Comparison of ENCODE assay signal across 11 cellular contexts in genomic region chr19:38662508-38663155, GRCh38. TPM values are rescaled to one million over a fixed set of nuclear protein-coding genes. Genes with fewer than 3 reads are reported as not detected.
DNase-seq lines count a peak whose midpoint lies in the region; ATAC-seq and TF ChIP-seq lines count a peak whose summit lies in the region.
"Had no signal": no experiment of that assay in that cellular context is flagged by ENCODE, and none has a peak within 500 bp of the region (broad histone marks: within the 10 kb centered on the region; RNA-seq: fewer than 3 reads in every experiment).

No MANE protein-coding gene starts in this region.

- H3K27me3 Mint-ChIP-seq in Caco-2 (ENCODE audit: insufficient read depth, unreplicated experiment): no peaks in the 10 kb centered on the region
- H3K27me3 Mint-ChIP-seq in WTC11 (ENCODE audit: low read depth): no peaks in the 10 kb centered on the region
- H3K27me3 Mint-ChIP-seq: activated CD4-positive, alpha-beta T cell treated with anti-CD3 and anti-CD28 coated beads, Interleukin-2, amount 10 ng/mL, durations not matched to agents 7 days and 5 days; CD8-positive, alpha-beta memory T cell had no signal

- H3K9me3 ChIP-seq in Caco-2 (no peaks in the 10 kb centered on the region), hepatocyte (ENCODE audit: low read depth) (no peaks in the 10 kb centered on the region), sigmoid colon (no peaks in the 10 kb centered on the region), Karpas-422 (ENCODE audit: low read length) (no peaks in the 10 kb centered on the region)

- intact Hi-C loops in Caco-2 (cut with micrococcal nuclease; ENCODE audit: unreplicated experiment) (loop anchor here (2.0 kb wide), 1 partner anchor 16 kb away; the partner anchor contains the start of gene ACTN4), sigmoid colon (cut with DNase I) (no loop called here)

- H3K4me2 ChIP-seq in hepatocyte (peak overlapping the region; percentile 47), Karpas-422 (ENCODE audit: low read depth, low read length, poor library complexity, severe bottlenecking) (no peak overlapping the region)

- CTCF ChIA-PET in Caco-2 (lab: Charles Lee) (interaction anchor here (1.1 to 1.6 kb wide), 6 partner anchors 8 to 260 kb away, joined by 3 to 5 read pairs (median 4); partner anchors contain the start of gene FAM98C), WTC11 (lab: Charles Lee) (interaction anchor here (0.7 to 4.7 kb wide), 13 partner anchors 10 to 268 kb away, joined by 3 to 21 read pairs (median 4); partner anchors contain the start of genes ACTN4, FAM98C, MRPS12 and SARS2)

- H3K4me3 ChIP-seq in Caco-2 (ENCODE audit: low read depth, low read length) (no peak overlapping the region), hepatocyte (no peak overlapping the region), sigmoid colon (peak overlapping the region in 1 of 4 donors; percentile 11), Karpas-422 (ENCODE audit: low read length) (no peak overlapping the region)

- no peak for TF ChIP-seq EP300 in sigmoid colon (IDR thresholded peaks at IDR 0.05)

- H4K20me1 ChIP-seq in hepatocyte (ENCODE audit: insufficient read depth, poor library complexity, severe bottlenecking) (peaks cover 23% of the 10 kb centered on the region), Karpas-422 (ENCODE audit: insufficient read depth, low read depth, low read length) (peaks cover 16% of the 10 kb centered on the region; the same call in 1 of the 2 replicates)

- H3K27me3 ChIP-seq in Caco-2 (replicated peaks; ENCODE audit: control insufficient read depth, insufficient read depth, low read length) (no peaks in the 10 kb centered on the region), hepatocyte (no peaks in the 10 kb centered on the region), sigmoid colon (no peaks in the 10 kb centered on the region), Karpas-422 (ENCODE audit: low read length) (no peaks in the 10 kb centered on the region)

- H3K4me1 ChIP-seq in Caco-2 (peaks cover 100% of the 10 kb centered on the region), hepatocyte (ENCODE audit: insufficient read depth) (peaks cover 92% of the 10 kb centered on the region), sigmoid colon (peaks cover 0 to 97% (median 96%) of the 10 kb centered on the region in 4 donors), Karpas-422 (ENCODE audit: low read length) (peaks cover 56% of the 10 kb centered on the region)

- no peak overlapping the region for H3K9ac ChIP-seq in Karpas-422 (ENCODE audit: low read length)

- 72% methylated on average over 7 of the region's 7 CpGs for WGBS in hepatocyte (ENCODE audit: low lambda C conversion rate, missing lambda C conversion rate)
- WGBS in sigmoid colon, 2 donors: 64 to 82% methylated on average over 7 of the region's 7 CpGs

- H3K27ac Mint-ChIP-seq in Caco-2 (ENCODE audit: unreplicated experiment) (peak overlapping the region; percentile 98), WTC11 (peak overlapping the region; percentile 98)
- H3K27ac Mint-ChIP-seq: activated CD4-positive, alpha-beta T cell treated with anti-CD3 and anti-CD28 coated beads, Interleukin-2, amount 10 ng/mL, durations not matched to agents 7 days and 5 days had no signal

- H3K27ac ChIP-seq in hepatocyte (peak overlapping the region; percentile 85), sigmoid colon (peak overlapping the region; percentile 96 to 100 (median 98)), Karpas-422 (ENCODE audit: low read length) (no peak overlapping the region)

- H3K79me2 ChIP-seq in hepatocyte: peaks cover 92% of the 10 kb centered on the region
- H3K79me2 ChIP-seq in Karpas-422 (ENCODE audit: low read length): peaks cover 98% of the 10 kb centered on the region

- H3K36me3 ChIP-seq in Caco-2 (ENCODE audit: control insufficient read depth, insufficient read depth, low read length) (0 out of 2 replicates have a peak, but pooled peaks cover 2% of the 10 kb centered on the region), hepatocyte (replicated peaks; ENCODE audit: insufficient read depth, low read depth) (no peaks in the 10 kb centered on the region), sigmoid colon (no peaks in the 10 kb centered on the region), Karpas-422 (ENCODE audit: insufficient read depth, low read length) (no peaks in the 10 kb centered on the region; the same call in 1 of the 2 replicates)

- POLR2A ChIA-PET in Caco-2 (lab: Charles Lee) (interaction anchor here (0.5 to 2.8 kb wide), 6 partner anchors 8 to 37 kb away, joined by 5 to 16 read pairs (median 6); partner anchors contain the start of gene ACTN4), WTC11 (lab: Charles Lee) (interaction anchor here (0.7 to 3.3 kb wide), 4 partner anchors 9 to 21 kb away, joined by 3 to 41 read pairs (median 4); partner anchors contain the start of gene ACTN4)

- H3K4me3 Mint-ChIP-seq in Caco-2 (ENCODE audit: unreplicated experiment) (peak overlapping the region; percentile 60), WTC11 (peak overlapping the region; percentile 23; the same call in 1 of the 2 replicates)
- H3K4me3 Mint-ChIP-seq: activated CD4-positive, alpha-beta T cell treated with anti-CD3 and anti-CD28 coated beads, Interleukin-2, amount 10 ng/mL, durations not matched to agents 7 days and 5 days had no signal

- no TSS peak for BruUV-seq in Caco-2 (replicated peaks; lab: Mats Ljungman, UMichigan)

- peaks cover 94% of the 10 kb centered on the region for H3K36me3 Mint-ChIP-seq in Caco-2 (ENCODE audit: insufficient read depth, unreplicated experiment)
- H3K36me3 Mint-ChIP-seq in WTC11: peaks cover 7% of the 10 kb centered on the region; the same call in 1 of the 2 replicates

- DNase-seq in Caco-2 (no peak), WTC11 (ENCODE audit: low spot score) (no peak), hepatocyte (ENCODE audit: low spot score) (no peak), sigmoid colon (no peak), Karpas-422 (no peak), NCI-H2171 treated with DMSO at 0.1 percent for 48 hours (lab: John Stamatoyannopoulos, UW) (no peak)
- DNase-seq: activated CD4-positive, alpha-beta T cell treated with anti-CD3 and anti-CD28 coated beads, Interleukin-2, amount 10 ng/mL, durations not matched to agents 7 days and 5 days; CD8-positive, alpha-beta memory T cell; foreskin melanocyte had no signal

- TF ChIP-seq POLR2A in sigmoid colon (IDR thresholded peaks at IDR 0.05): no peak

- ATAC-seq in WTC11: no peak
- ATAC-seq in HG02642 (IDR thresholded peaks at IDR 0.05; ENCODE audit: poor library complexity, unreplicated experiment): no peak
- no peak for ATAC-seq in GM21825 (IDR thresholded peaks at IDR 0.05; ENCODE audit: unreplicated experiment)

- peaks cover 78% of the 10 kb centered on the region for H3K4me1 Mint-ChIP-seq in Caco-2 (ENCODE audit: low read depth, unreplicated experiment)
- peaks cover 98% of the 10 kb centered on the region for H3K4me1 Mint-ChIP-seq in WTC11

- H3K9me3 Mint-ChIP-seq in Caco-2 (ENCODE audit: unreplicated experiment): no peaks in the 10 kb centered on the region
- H3K9me3 Mint-ChIP-seq in WTC11: no peaks in the 10 kb centered on the region
- H3K9me3 Mint-ChIP-seq: activated CD4-positive, alpha-beta T cell treated with anti-CD3 and anti-CD28 coated beads, Interleukin-2, amount 10 ng/mL, durations not matched to agents 7 days and 5 days; CD8-positive, alpha-beta memory T cell had no signal

- no peaks in the 10 kb centered on the region for H3K9me2 ChIP-seq in hepatocyte (replicated peaks; ENCODE audit: insufficient read depth)
- H3K9me2 ChIP-seq in Karpas-422 (replicated peaks; ENCODE audit: insufficient read depth, low read length): no peaks in the 10 kb centered on the region

- no peak for TF ChIP-seq CTCF in Caco-2 (IDR thresholded peaks at IDR 0.05; ENCODE audit: insufficient read depth in 1 of 2, low read depth in 1 of 2, low read length in 1 of 2, severe bottlenecking in 1 of 2, unreplicated experiment in 1 of 2)
- no peak for TF ChIP-seq CTCF in WTC11 (IDR thresholded peaks at IDR 0.05)
- TF ChIP-seq CTCF in hepatocyte (IDR thresholded peaks at IDR 0.05; ENCODE audit: poor library complexity): no peak
- TF ChIP-seq CTCF in sigmoid colon (IDR thresholded peaks at IDR 0.05): no peak

- H2AFZ ChIP-seq in hepatocyte (no peak overlapping the region), Karpas-422 (ENCODE audit: low read length) (no peak overlapping the region)

TF ChIP-seq in WTC11, 78 proteins besides CTCF, POLR2A, EP300 and RAD21 (continues in another document):
- no peak for TF ChIP-seq TEAD4 (CRISPR knock-in tag; IDR thresholded peaks at IDR 0.05)

RNA-seq across cellular contexts. Expression of gene ACTN4, which starts 15.2 kb away (rescaled TPM):
- total RNA-seq in Caco-2 (2022) (605 and 658 TPM in 2 replicates), WTC11 (2021) (484 to 511 TPM (median 506 TPM) in 3 replicates), hepatocyte (278 and 321 TPM in 2 replicates), sigmoid colon (100 to 1,000 TPM; 131 to 328 (median 197) TPM)
- polyA plus RNA-seq in hepatocyte (54.4 and 59.3 TPM in 2 replicates), sigmoid colon (100 to 1,000 TPM; 122 to 456 (median 176) TPM)
- 54.6 and 106 TPM in 2 replicates for total RNA-seq in Karpas-422 (2014; rRNA removed; shearing (Covaris generic); ENCODE audit: low replicate concordance)

RNA-seq across cellular contexts. Expression of gene EIF3K, which starts 43.6 kb away (rescaled TPM):
- total RNA-seq in Caco-2 (2022): 354 and 380 TPM in 2 replicates
- total RNA-seq in WTC11 (2021): 389 to 416 TPM (median 410 TPM) in 3 replicates
- 309 and 354 TPM in 2 replicates for total RNA-seq in hepatocyte
- 170 and 171 TPM in 2 replicates for polyA plus RNA-seq in hepatocyte
- total RNA-seq in sigmoid colon: 100 to 1,000 TPM; 469 to 803 (median 546) TPM
- polyA plus RNA-seq in sigmoid colon: 100 to 1,000 TPM; 498 to 637 (median 574) TPM
- total RNA-seq in Karpas-422 (2014; rRNA removed; shearing (Covaris generic); ENCODE audit: low replicate concordance): 474 and 745 TPM in 2 replicates

RNA-seq across cellular contexts. Expression of gene MAP4K1, which starts 44.9 kb away (rescaled TPM):
- total RNA-seq in Caco-2 (2022) (1.7 and 2.4 TPM in 2 replicates), WTC11 (2021) (14.0 to 25.0 TPM (median 24.5 TPM) in 3 replicates), hepatocyte (0.57 and 0.96 TPM in 2 replicates), sigmoid colon (1 to 10 TPM; 1.2 to 8.9 (median 1.3) TPM)
- polyA plus RNA-seq in hepatocyte (2.6 and 4.5 TPM in 2 replicates), sigmoid colon (10 to 100 TPM in 1 of 3 donors, 1 to 10 TPM in 2; 1.6 to 29.7 (median 4.8) TPM)
- 262 and 352 TPM in 2 replicates for total RNA-seq in Karpas-422 (2014; rRNA removed; shearing (Covaris generic); ENCODE audit: low replicate concordance)

Comparison
In these comparisons a context has a peak if more than half of its experiments do, and no peak if none do; other contexts are left out.
1. RNA of gene MAP4K1, which starts 44.9 kb away (total RNA-seq): 262 to 352 TPM in Karpas-422; 14.0 to 25.0 TPM in WTC11, 1.7 to 2.4 TPM in Caco-2, 1.2 to 8.9 TPM in sigmoid colon and 0.57 to 0.96 TPM in hepatocyte; every median in the first group is over 10 times any median in the second.